ENCODE assay signal across 9 cellular contexts in the genomic region with DNA sequence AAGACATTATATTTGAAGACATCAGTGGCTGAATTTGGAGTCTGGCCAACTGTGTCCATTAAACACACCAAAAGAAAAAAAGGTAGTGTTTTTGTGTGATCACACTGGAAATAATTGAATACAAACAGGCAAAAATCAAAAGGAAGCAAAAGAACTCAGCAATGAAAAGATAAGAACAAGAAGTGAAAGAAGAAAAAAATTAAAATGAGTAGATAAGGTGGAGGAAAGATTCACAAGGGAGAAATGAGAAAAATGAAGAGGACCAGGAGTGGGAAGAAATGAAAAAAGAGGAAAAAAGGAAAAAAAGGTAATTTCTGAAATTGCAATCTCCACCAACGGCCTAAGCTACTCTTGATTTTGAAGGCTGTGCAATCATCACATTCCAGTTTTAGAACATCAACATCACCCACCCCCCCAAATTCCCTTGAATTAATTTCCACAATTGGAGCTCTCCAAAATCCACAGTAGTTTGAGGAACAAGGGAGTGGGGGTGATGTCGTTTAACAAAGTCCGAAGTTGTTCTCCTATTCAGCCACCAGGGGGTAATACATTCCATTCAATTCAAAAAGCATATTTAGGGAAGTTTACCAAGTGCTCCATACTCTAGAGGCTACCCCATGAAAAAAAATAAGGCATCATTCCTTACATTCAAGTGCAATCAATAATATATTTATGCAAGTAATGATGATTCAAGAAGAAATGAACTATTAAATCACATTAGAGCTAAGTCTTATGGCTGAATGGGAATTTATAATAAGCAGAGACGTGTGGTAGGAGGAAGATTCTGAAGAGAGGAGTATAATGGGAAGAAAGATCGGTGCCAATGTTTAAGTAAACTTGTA. TPM values are rescaled to one million over a fixed set of nuclear protein-coding genes. Genes with fewer than 3 reads are reported as not detected.
A peak's percentile ranks its signal among the peaks of the same experiment; 100 is the strongest.
DNase-seq lines count a peak whose midpoint lies in the region; ATAC-seq, FAIRE-seq and TF ChIP-seq lines count a peak whose summit lies in the region.
"Had no signal": no experiment of that assay in that cellular context is flagged by ENCODE, and none has a peak within 500 bp of the region (broad histone marks: within the 10 kb centered on the region; RNA-seq: fewer than 3 reads in every experiment).

No MANE protein-coding gene starts in this region.

- WGBS in HepG2 (ENCODE audit: low lambda C conversion rate), result 20% methylated on average over 5 of the region's 5 CpGs

- no peak for TF ChIP-seq POLR2A in HepG2 (IDR thresholded peaks at IDR 0.05; ENCODE audit: insufficient read depth in 1 of 2, low read depth in 2 of 2, low read length in 2 of 2)

- peak; percentile 60 for FAIRE-seq in HepG2 (lab: Jason Lieb, UNC)

- CTCF ChIA-PET in Caco-2 (lab: Charles Lee) (interaction anchor here (0.6 to 2.1 kb wide), 9 partner anchors 19 to 403 kb away, joined by 3 to 20 read pairs (median 3); no protein-coding TSS in a partner anchor), HepG2 (lab: Yijun Ruan, JAX; ENCODE audit: low intra/inter-chr PET ratio, low total read pairs) (interaction anchor here (2.5 kb wide), 1 partner anchor 125 kb away, joined by 28 read pairs; no protein-coding TSS in a partner anchor)

- TF ChIP-seq CTCF in Caco-2 (IDR thresholded peaks at IDR 0.05; ENCODE audit: insufficient read depth in 1 of 2, low read depth in 1 of 2, low read length in 1 of 2, severe bottlenecking in 1 of 2, unreplicated experiment in 1 of 2) (peak; percentile 60 to 66), chondrocyte (IDR thresholded peaks at IDR 0.05) (peak; percentile 96), HepG2 (CRISPR knock-in tag; IDR thresholded peaks at IDR 0.05) (peak; percentile 74)

- POLR2A ChIA-PET in Caco-2 (lab: Charles Lee) (interaction anchor here (0.6 to 0.9 kb wide), 2 partner anchors 132 to 220 kb away, joined by 3 read pairs; no protein-coding TSS in a partner anchor), HepG2 (lab: Yijun Ruan, JAX) (interaction anchor here (1.0 kb wide), 1 partner anchor 87 kb away, joined by 3 read pairs; no protein-coding TSS in a partner anchor)

- H3K27ac ChIP-seq in HepG2 (ENCODE audit: extremely low read length, insufficient read depth, low read length), result no peak overlapping the region
- H3K27ac ChIP-seq: SJSA1 had no signal

- H3K9ac ChIP-seq in HepG2 (ENCODE audit: insufficient read depth, low read depth, low read length), result no peak overlapping the region

- no peaks in the 10 kb centered on the region for H3K79me2 ChIP-seq in HepG2 (ENCODE audit: insufficient read depth, low read length)

- ATAC-seq in HepG2 (peak; percentile 85), HG03039 (IDR thresholded peaks at IDR 0.05; ENCODE audit: unreplicated experiment) (no peak)

- no peaks in the 10 kb centered on the region for H3K27me3 ChIP-seq in Caco-2 (replicated peaks; ENCODE audit: control insufficient read depth, insufficient read depth, low read length)
- H3K27me3 ChIP-seq in H7 (ENCODE audit: control insufficient read depth, insufficient read depth, low read length), result no peaks in the 10 kb centered on the region
- no peaks in the 10 kb centered on the region for H3K27me3 ChIP-seq in HepG2 (ENCODE audit: control insufficient read depth in 1 of 2, insufficient read depth in 2 of 2, low read length in 2 of 2)
- H3K27me3 ChIP-seq: SJSA1 had no signal

- H3K4me1 ChIP-seq in Caco-2, result peaks cover 6% of the 10 kb centered on the region; the same call in 1 of the 2 replicates
- H3K4me1 ChIP-seq in HepG2 (ENCODE audit: insufficient read depth, low read length), result peaks cover 19% of the 10 kb centered on the region
- H3K4me1 ChIP-seq: SJSA1 had no signal

- in situ Hi-C loops in HepG2 (cut with HindIII; ENCODE audit: extremely low pct_ligation_motif_present, low pct_unique_long_range_greater_than_20kb), result loop anchor here (5.0 kb wide), 1 partner anchor 123 kb away; no protein-coding TSS in a partner anchor

- no peaks in the 10 kb centered on the region for H3K9me3 Mint-ChIP-seq in Caco-2 (ENCODE audit: unreplicated experiment)
- peaks cover 3% of the 10 kb centered on the region for H3K9me3 Mint-ChIP-seq in chondrocyte (ENCODE audit: low read depth)
- H3K9me3 Mint-ChIP-seq in T-helper 2 cell treated with Interferon-gamma antibody and Interleukin-4, amounts not matched to agents 5 μg/mL and 100 μg/mL, for 36 hours, result no peaks in the 10 kb centered on the region

- H3K4me1 Mint-ChIP-seq in Caco-2 (ENCODE audit: low read depth, unreplicated experiment) (peaks cover 11% of the 10 kb centered on the region), chondrocyte (ENCODE audit: low read depth) (peaks cover 12% of the 10 kb centered on the region)
- H3K4me1 Mint-ChIP-seq in T-helper 2 cell treated with Interferon-gamma antibody and Interleukin-4, amounts not matched to agents 5 μg/mL and 100 μg/mL, for 36 hours (ENCODE audit: low read depth), result no peaks in the 10 kb centered on the region

- BruUV-seq in Caco-2 (replicated peaks; lab: Mats Ljungman, UMichigan) (no TSS peak), HepG2 (replicated peaks; lab: Mats Ljungman, UMichigan) (no TSS peak)

- H3K27me3 Mint-ChIP-seq in Caco-2 (ENCODE audit: insufficient read depth, unreplicated experiment), result no peaks in the 10 kb centered on the region
- no peaks in the 10 kb centered on the region for H3K27me3 Mint-ChIP-seq in chondrocyte (ENCODE audit: low read depth)
- peaks cover 16% of the 10 kb centered on the region for H3K27me3 Mint-ChIP-seq in T-helper 2 cell treated with Interferon-gamma antibody and Interleukin-4, amounts not matched to agents 5 μg/mL and 100 μg/mL, for 36 hours (ENCODE audit: low read depth)

- H3K27ac Mint-ChIP-seq in Caco-2 (ENCODE audit: unreplicated experiment) (peak overlapping the region; percentile 20), chondrocyte (ENCODE audit: unreplicated experiment) (peak overlapping the region; percentile 70)
- H3K27ac Mint-ChIP-seq in T-helper 2 cell treated with Interferon-gamma antibody and Interleukin-4, amounts not matched to agents 5 μg/mL and 100 μg/mL, for 36 hours, result no peak overlapping the region

- H3K9me3 ChIP-seq in Caco-2, result no peaks in the 10 kb centered on the region
- no peaks in the 10 kb centered on the region for H3K9me3 ChIP-seq in HepG2 (ENCODE audit: low read length)
- H3K9me3 ChIP-seq: SJSA1 had no signal

- H2AFZ ChIP-seq in HepG2 (ENCODE audit: low read length), result no peak overlapping the region

- H3K4me3 ChIP-seq in Caco-2 (ENCODE audit: low read depth, low read length), result no peak overlapping the region
- H3K4me3 ChIP-seq in H7 (ENCODE audit: insufficient read depth, low read depth, low read length), result no peak overlapping the region
- H3K4me3 ChIP-seq in HepG2 (replicated peaks in 1 of 3; ENCODE audit: insufficient read depth in 1 of 3, low read depth in 2 of 3, low read length in 3 of 3), result no peak overlapping the region; a peak in 1 of 6 replicates
- H3K4me3 ChIP-seq: SJSA1 had no signal

- no peak for TF ChIP-seq EP300 in HepG2 (IDR thresholded peaks at IDR 0.05; ENCODE audit: low read depth in 2 of 2, low read length in 2 of 2)
- TF ChIP-seq EP300 in HepG2 (CRISPR knock-in tag; IDR thresholded peaks at IDR 0.05; ENCODE audit: borderline replicate concordance), result no peak

- intact Hi-C loops in Caco-2 (cut with micrococcal nuclease; ENCODE audit: unreplicated experiment), result loop anchor here (1.0 to 2.0 kb wide), 2 partner anchors 64 to 125 kb away; no protein-coding TSS in a partner anchor
- intact Hi-C loops in HepG2 (cut with micrococcal nuclease; ENCODE audit: unreplicated experiment), result loop anchor here (1.0 kb wide), 2 partner anchors 125 to 135 kb away; no protein-coding TSS in a partner anchor

- peaks cover 12% of the 10 kb centered on the region for H3K36me3 Mint-ChIP-seq in Caco-2 (ENCODE audit: insufficient read depth, unreplicated experiment)
- peaks cover 2% of the 10 kb centered on the region for H3K36me3 Mint-ChIP-seq in chondrocyte (ENCODE audit: low read depth)
- no peaks in the 10 kb centered on the region for H3K36me3 Mint-ChIP-seq in T-helper 2 cell treated with Interferon-gamma antibody and Interleukin-4, amounts not matched to agents 5 μg/mL and 100 μg/mL, for 36 hours (ENCODE audit: low read depth)

- H3K4me2 ChIP-seq in HepG2 (ENCODE audit: low read depth, low read length), result peak overlapping the region; percentile 11

- TF ChIP-seq RAD21 in HepG2 (CRISPR knock-in tag; IDR thresholded peaks at IDR 0.05), result peak; percentile 59; the same call in 1 of the 2 replicates

- no peaks in the 10 kb centered on the region for H4K20me1 ChIP-seq in HepG2 (ENCODE audit: insufficient read depth, low read length)

- H3K4me3 Mint-ChIP-seq in Caco-2 (ENCODE audit: unreplicated experiment) (peak overlapping the region; percentile 6), chondrocyte (ENCODE audit: unreplicated experiment) (no peak overlapping the region)
- H3K4me3 Mint-ChIP-seq in T-helper 2 cell treated with Interferon-gamma antibody and Interleukin-4, amounts not matched to agents 5 μg/mL and 100 μg/mL, for 36 hours, result no peak overlapping the region

- H3K36me3 ChIP-seq in Caco-2 (ENCODE audit: control insufficient read depth, insufficient read depth, low read length), result no peaks in the 10 kb centered on the region
- H3K36me3 ChIP-seq in H7 (replicated peaks; ENCODE audit: control insufficient read depth, insufficient read depth, low read length), result no peaks in the 10 kb centered on the region
- H3K36me3 ChIP-seq in HepG2 (replicated peaks in 1 of 2; ENCODE audit: control insufficient read depth in 1 of 2, insufficient read depth in 2 of 2, low read length in 2 of 2), result no peaks in the 10 kb centered on the region
- H3K36me3 ChIP-seq: SJSA1 had no signal

- peak in 1 of 2 experiments; percentile 43 for DNase-seq in Caco-2
- DNase-seq in H7, result peak; percentile 60
- DNase-seq in NCI-H748 (lab: John Stamatoyannopoulos, UW; ENCODE audit: unreplicated experiment), result peak; percentile 38
- no peak for DNase-seq in chondrocyte (ENCODE audit: low spot score)
- peak; percentile 52 for DNase-seq in HepG2 (ENCODE audit: low spot score)
- no peak for DNase-seq in T-helper 2 cell treated with Interferon-gamma antibody and Interleukin-4, amounts not matched to agents 5 μg/mL and 100 μg/mL, for 36 hours (ENCODE audit: low spot score)
- DNase-seq in activated CD4-positive, CD25-positive, alpha-beta regulatory T cell (lab: John Stamatoyannopoulos, UW), result no peak

RNA-seq across cellular contexts. Expression of a gene that starts 37.4 kb away (rescaled TPM):
- total RNA-seq in Caco-2 (2022), result 4.7 and 5.9 TPM in 2 replicates
- 0.85 and 1.5 TPM in 2 replicates for total RNA-seq in H7 (2014; rRNA removed; shearing (Covaris generic))
- total RNA-seq in chondrocyte, result 1.5 to 2.4 TPM (median 2.0 TPM) in 3 replicates
- 0.55 and 0.66 TPM in 2 replicates for total RNA-seq in HepG2 (2016; rRNA removed; fragmentation: Illumina TruSeq; extraction: Trizol)
- total RNA-seq in HepG2 (2016; cell fraction: cytosol; rRNA removed; fragmentation: Illumina TruSeq; extraction: Trizol; ENCODE audit: low read depth), result not detected in 2 replicates
- total RNA-seq in HepG2 (2016; cell fraction: insoluble cytoplasmic fraction; rRNA removed; fragmentation: Illumina TruSeq; extraction: Trizol), result 0.54 TPM in 2 replicates
- total RNA-seq in HepG2 (2016; cell fraction: membrane; rRNA removed; fragmentation: Illumina TruSeq; extraction: Trizol), result 0.28 and 0.53 TPM in 2 replicates
- total RNA-seq in HepG2 (2016; cell fraction: nucleus; rRNA removed; fragmentation: Illumina TruSeq; extraction: Trizol), result 0.63 and 1.2 TPM in 2 replicates
- 0.51 and 0.73 TPM in 2 replicates for polyA plus RNA-seq in HepG2 (2011; rRNA removed)
- 0.31 and 0.36 TPM in 2 replicates for polyA plus RNA-seq in HepG2 (2011; cell fraction: cytosol; rRNA removed)
- 0.37 and 0.59 TPM in 2 replicates for polyA plus RNA-seq in HepG2 (2011; cell fraction: nucleus; rRNA removed)
- polyA plus RNA-seq in HepG2 (2012), result 0.23 and 0.52 TPM in 2 replicates
- not detected in 2 replicates for polyA plus RNA-seq in HepG2 (2016; cell fraction: cytosol; fragmentation: Illumina TruSeq; extraction: Trizol; ENCODE audit: low read depth)
- 0.76 and 0.84 TPM in 2 replicates for polyA plus RNA-seq in HepG2 (2016; cell fraction: insoluble cytoplasmic fraction; fragmentation: Illumina TruSeq; extraction: Trizol; ENCODE audit: low read depth)
- 0.13 and 0.15 TPM in 2 replicates for polyA plus RNA-seq in HepG2 (2016; cell fraction: membrane; fragmentation: Illumina TruSeq; extraction: Trizol; ENCODE audit: low read depth)
- polyA plus RNA-seq in HepG2 (2016; cell fraction: nucleus; fragmentation: Illumina TruSeq; extraction: Trizol; ENCODE audit: insufficient read depth, low read depth), result 0.71 and 1.2 TPM in 2 replicates
- polyA minus RNA-seq in HepG2 (2011; rRNA and poly(A)+ RNA removed; ENCODE audit: low replicate concordance), result 2.4 and 7.7 TPM in 2 replicates
- polyA minus RNA-seq in HepG2 (2011; cell fraction: cytosol; rRNA and poly(A)+ RNA removed), result 0.53 TPM in 1 of 2 replicates, not detected in the other
- polyA minus RNA-seq in HepG2 (2011; cell fraction: nucleus; rRNA and poly(A)+ RNA removed), result 2.4 and 3.1 TPM in 2 replicates

RNA-seq across cellular contexts. Expression of a gene that starts 37.9 kb away (rescaled TPM):
- total RNA-seq in Caco-2 (2022), result 71.2 and 79.5 TPM in 2 replicates
- 24.1 and 29.9 TPM in 2 replicates for total RNA-seq in H7 (2014; rRNA removed; shearing (Covaris generic))
- 44.1 to 56.6 TPM (median 45.4 TPM) in 3 replicates for total RNA-seq in chondrocyte
- 10.3 and 10.4 TPM in 2 replicates for total RNA-seq in HepG2 (2016; rRNA removed; fragmentation: Illumina TruSeq; extraction: Trizol)
- 15.7 and 16.3 TPM in 2 replicates for total RNA-seq in HepG2 (2016; cell fraction: cytosol; rRNA removed; fragmentation: Illumina TruSeq; extraction: Trizol; ENCODE audit: low read depth)
- 9.3 and 10.1 TPM in 2 replicates for total RNA-seq in HepG2 (2016; cell fraction: insoluble cytoplasmic fraction; rRNA removed; fragmentation: Illumina TruSeq; extraction: Trizol)
- 10.0 and 10.5 TPM in 2 replicates for total RNA-seq in HepG2 (2016; cell fraction: membrane; rRNA removed; fragmentation: Illumina TruSeq; extraction: Trizol)
- total RNA-seq in HepG2 (2016; cell fraction: nucleus; rRNA removed; fragmentation: Illumina TruSeq; extraction: Trizol), result 13.6 and 13.9 TPM in 2 replicates
- polyA plus RNA-seq in HepG2 (2011; rRNA removed), result 19.5 and 28.6 TPM in 2 replicates
- polyA plus RNA-seq in HepG2 (2011; cell fraction: cytosol; rRNA removed), result 15.3 and 24.4 TPM in 2 replicates
- 25.7 and 37.4 TPM in 2 replicates for polyA plus RNA-seq in HepG2 (2011; cell fraction: nucleus; rRNA removed)
- 15.1 and 15.2 TPM in 2 replicates for polyA plus RNA-seq in HepG2 (2012)
- 3.0 and 3.8 TPM in 2 replicates for polyA plus RNA-seq in HepG2 (2016; cell fraction: cytosol; fragmentation: Illumina TruSeq; extraction: Trizol; ENCODE audit: low read depth)
- 9.7 and 12.3 TPM in 2 replicates for polyA plus RNA-seq in HepG2 (2016; cell fraction: insoluble cytoplasmic fraction; fragmentation: Illumina TruSeq; extraction: Trizol; ENCODE audit: low read depth)
- polyA plus RNA-seq in HepG2 (2016; cell fraction: membrane; fragmentation: Illumina TruSeq; extraction: Trizol; ENCODE audit: low read depth), result 5.5 and 5.6 TPM in 2 replicates
- polyA plus RNA-seq in HepG2 (2016; cell fraction: nucleus; fragmentation: Illumina TruSeq; extraction: Trizol; ENCODE audit: insufficient read depth, low read depth), result 8.8 and 10.8 TPM in 2 replicates
- polyA minus RNA-seq in HepG2 (2011; rRNA and poly(A)+ RNA removed; ENCODE audit: low replicate concordance), result 52.4 and 58.7 TPM in 2 replicates
- polyA minus RNA-seq in HepG2 (2011; cell fraction: cytosol; rRNA and poly(A)+ RNA removed), result 23.8 and 35.0 TPM in 2 replicates
- polyA minus RNA-seq in HepG2 (2011; cell fraction: nucleus; rRNA and poly(A)+ RNA removed), result 44.6 and 59.5 TPM in 2 replicates

Comparison
In these comparisons a context has a peak if more than half of its experiments do, and no peak if none do; other contexts are left out.
1. DNase-seq: peak in H7 (single experiment), NCI-H748 (single experiment) and HepG2 (single experiment); none in chondrocyte (single experiment), T-helper 2 cell treated with Interferon-gamma antibody and Interleukin-4, amounts not matched to agents 5 μg/mL and 100 μg/mL, for 36 hours (single experiment) and activated CD4-positive, CD25-positive, alpha-beta regulatory T cell (0 of 4).
2. Peak in every context shown above with its lines, with median percentiles within 50 percentile points of each other: CTCF ChIP-seq.